In the genomic region with DNA sequence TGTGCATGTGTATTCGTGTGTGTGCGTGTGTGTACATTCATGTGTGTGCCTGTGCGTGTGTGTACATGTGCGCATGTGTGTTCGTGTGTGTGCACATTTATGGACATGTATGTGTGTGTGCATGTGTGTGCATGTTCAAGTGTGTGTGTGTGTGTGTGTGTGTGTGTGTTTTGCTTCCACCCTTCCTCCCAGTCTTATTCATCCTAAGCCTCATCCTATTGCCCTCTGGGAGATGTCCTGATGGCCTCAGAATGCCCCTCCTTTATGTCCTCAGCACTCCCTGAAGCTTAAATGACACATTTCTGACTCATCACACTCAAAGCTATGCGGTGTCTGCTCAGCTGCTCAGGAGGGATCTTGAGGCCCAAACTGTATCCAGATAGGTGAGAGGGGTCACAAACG, we compare ENCODE assay signal across 11 cellular contexts.
DNase-seq lines count a peak whose midpoint lies in the region; ATAC-seq, FAIRE-seq and TF ChIP-seq lines count a peak whose summit lies in the region.
"Had no signal": no experiment of that assay in that cellular context is flagged by ENCODE, and none has a peak within 500 bp of the region (broad histone marks: within the 10 kb centered on the region; RNA-seq: fewer than 3 reads in every experiment).

No MANE protein-coding gene starts in this region.

- TF ChIP-seq POLR2A in K562 (conservative IDR thresholded peaks at IDR 0.05), result no peak

- H3K27ac ChIP-seq in K562 (ENCODE audit: extremely low read depth, low read depth, low read length), result no peak overlapping the region

- H3K27me3 ChIP-seq in K562 (ENCODE audit: control insufficient read depth in 2 of 2, insufficient read depth in 2 of 2, low read length in 2 of 2), result peaks cover 49 to 64% of the 10 kb centered on the region in 2 experiments

- peaks cover 15% of the 10 kb centered on the region for H4K20me1 ChIP-seq in K562 (replicated peaks; ENCODE audit: control insufficient read depth, insufficient read depth, low read length)

- POLR2A ChIA-PET in K562 (lab: Yijun Ruan, JAX), result interaction anchor here (3.1 kb wide), 1 partner anchor 11 kb away, joined by 14 read pairs; no protein-coding TSS in a partner anchor

- no peak overlapping the region for H3K4me3 Mint-ChIP-seq in neural crest cell
- no peak overlapping the region for H3K4me3 Mint-ChIP-seq in activated naive CD4-positive, alpha-beta T cell treated with anti-CD3 and anti-CD28 coated beads for 36 hours

- H3K27ac Mint-ChIP-seq in neural crest cell (ENCODE audit: unreplicated experiment), result peak overlapping the region; percentile 52
- no peak overlapping the region for H3K27ac Mint-ChIP-seq in activated naive CD4-positive, alpha-beta T cell treated with anti-CD3 and anti-CD28 coated beads for 36 hours

- H2AFZ ChIP-seq in K562 (ENCODE audit: low read depth, low read length), result no peak overlapping the region

- peaks cover 19% of the 10 kb centered on the region for H3K4me1 Mint-ChIP-seq in neural crest cell
- H3K4me1 Mint-ChIP-seq in activated naive CD4-positive, alpha-beta T cell treated with anti-CD3 and anti-CD28 coated beads for 36 hours (ENCODE audit: low read depth), result no peaks in the 10 kb centered on the region

- no peak overlapping the region for H3K4me3 ChIP-seq in K562

- intact Hi-C loops in K562 (cut with micrococcal nuclease), result no loop called here
- intact Hi-C loops in activated naive CD4-positive, alpha-beta T cell treated with anti-CD3 and anti-CD28 coated beads for 36 hours (cut with micrococcal nuclease), result no loop called here

- H3K9me3 ChIP-seq in K562 (replicated peaks; ENCODE audit: control insufficient read depth, insufficient read depth, low read depth, low read length), result no peaks in the 10 kb centered on the region

- 12% methylated on average over 7 of the region's 7 CpGs for WGBS in K562 (ENCODE audit: insufficient coverage, low coverage, missing lambda C conversion rate)

- no peaks in the 10 kb centered on the region for H3K9me1 ChIP-seq in K562 (ENCODE audit: control insufficient read depth, insufficient read depth, low read length)

- CTCF ChIA-PET in K562 (lab: Yijun Ruan, JAX; ENCODE audit: low intra/inter-chr PET ratio), result no interaction called here
- CTCF ChIA-PET in activated naive CD4-positive, alpha-beta T cell treated with anti-CD3 and anti-CD28 coated beads for 36 hours (lab: Charles Lee), result interaction anchor here (0.6 to 4.7 kb wide), 2 partner anchors 10 to 77 kb away, joined by 3 to 20 read pairs; no protein-coding TSS in a partner anchor

- DNase-seq in DMS53 treated with DMSO at 0.1 percent for 48 hours (lab: John Stamatoyannopoulos, UW; ENCODE audit: unreplicated experiment) (peak; percentile 28), LHCN-M2 (ENCODE audit: low read depth) (peak; percentile 98), K562 (ENCODE audit: extremely low read depth in 1 of 4, low spot score in 3 of 4) (peak in 1 of 4 experiments; percentile 23), neural crest cell (ENCODE audit: low read depth, low spot score) (no peak), NCI-H446 treated with DMSO at 0.1 percent for 48 hours (lab: John Stamatoyannopoulos, UW) (no peak)
- no peak for DNase-seq in activated naive CD4-positive, alpha-beta T cell treated with anti-CD3 and anti-CD28 coated beads for 36 hours
- DNase-seq in NK-92 treated with Interleukin-12 subunit alpha and Interleukin-12 subunit beta, amount 100 ng/mL, for 24 hours (lab: John Stamatoyannopoulos, UW), result no peak
- DNase-seq: activated T-cell treated with anti-CD3 and anti-CD28 coated beads, Interleukin-2, amount 50 U/mL, for 48 hours; cortex of kidney; DMS 273 treated with DMSO at 0.1 percent for 48 hours had no signal

- TF ChIP-seq CTCF in K562 (IDR thresholded peaks at IDR 0.05 in 2 of 3, conservative IDR thresholded peaks at IDR 0.05 in 1 of 3; ENCODE audit: insufficient read depth in 2 of 3, low read depth in 1 of 3, low read length in 3 of 3) (no peak), neural crest cell (conservative IDR thresholded peaks at IDR 0.05) (no peak)

- no peaks in the 10 kb centered on the region for H3K36me3 Mint-ChIP-seq in neural crest cell (ENCODE audit: low read depth)
- no peaks in the 10 kb centered on the region for H3K36me3 Mint-ChIP-seq in activated naive CD4-positive, alpha-beta T cell treated with anti-CD3 and anti-CD28 coated beads for 36 hours (ENCODE audit: low read depth)

- no peak overlapping the region for H3K4me2 ChIP-seq in K562 (ENCODE audit: insufficient read depth, low read length)

- no peak for TF ChIP-seq RAD21 in K562 (CRISPR knock-in tag; conservative IDR thresholded peaks at IDR 0.05 in 1 of 2, IDR thresholded peaks at IDR 0.05 in 1 of 2)

- FAIRE-seq in K562 (lab: Jason Lieb, UNC), result peak; percentile 62

- H3K27me3 Mint-ChIP-seq in neural crest cell (ENCODE audit: low read depth), result no peaks in the 10 kb centered on the region
- H3K27me3 Mint-ChIP-seq in activated naive CD4-positive, alpha-beta T cell treated with anti-CD3 and anti-CD28 coated beads for 36 hours (ENCODE audit: low read depth), result no peaks in the 10 kb centered on the region

- no peak overlapping the region for H3K9ac ChIP-seq in K562 (ENCODE audit: insufficient read depth in 1 of 2, low read depth in 2 of 2, low read length in 2 of 2)

- peaks cover 0 to 7% of the 10 kb centered on the region in 2 experiments; a peak in 2 of 5 replicates for H3K4me1 ChIP-seq in K562 (replicated peaks in 1 of 2; ENCODE audit: control insufficient read depth in 2 of 2, insufficient read depth in 2 of 2, low read length in 2 of 2)

- TF ChIP-seq EP300 in K562 (IDR thresholded peaks at IDR 0.05; ENCODE audit: low read length), result no peak

- in situ Hi-C loops in K562 (cut with MboI), result no loop called here

- H3K79me2 ChIP-seq in K562 (ENCODE audit: control insufficient read depth, insufficient read depth, low read length), result no peaks in the 10 kb centered on the region

- H3K36me3 ChIP-seq in K562 (ENCODE audit: control insufficient read depth, insufficient read depth, low read length), result no peaks in the 10 kb centered on the region

- no peaks in the 10 kb centered on the region for H3K9me3 Mint-ChIP-seq in neural crest cell
- H3K9me3 Mint-ChIP-seq in activated naive CD4-positive, alpha-beta T cell treated with anti-CD3 and anti-CD28 coated beads for 36 hours, result no peaks in the 10 kb centered on the region

- BruUV-seq in K562 (replicated peaks; lab: Mats Ljungman, UMichigan), result no TSS peak

- ATAC-seq in K562, result no peak
- no peak for ATAC-seq in GM21786 (IDR thresholded peaks at IDR 0.05; ENCODE audit: unreplicated experiment)

TF ChIP-seq in K562, 482 proteins besides CTCF, POLR2A, EP300 and RAD21 (continues in another document):
- TF ChIP-seq EHMT2 (IDR thresholded peaks at IDR 0.05), result no peak
- TF ChIP-seq BRD9 (IDR thresholded peaks at IDR 0.05; ENCODE audit: low read depth, partially characterized antibody), result no peak
- TF ChIP-seq, protein P1, sequence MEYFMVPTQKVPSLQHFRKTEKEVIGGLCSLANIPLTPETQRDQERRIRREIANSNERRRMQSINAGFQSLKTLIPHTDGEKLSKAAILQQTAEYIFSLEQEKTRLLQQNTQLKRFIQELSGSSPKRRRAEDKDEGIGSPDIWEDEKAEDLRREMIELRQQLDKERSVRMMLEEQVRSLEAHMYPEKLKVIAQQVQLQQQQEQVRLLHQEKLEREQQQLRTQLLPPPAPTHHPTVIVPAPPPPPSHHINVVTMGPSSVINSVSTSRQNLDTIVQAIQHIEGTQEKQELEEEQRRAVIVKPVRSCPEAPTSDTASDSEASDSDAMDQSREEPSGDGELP (CRISPR knock-in tag; IDR thresholded peaks at IDR 0.05; ENCODE audit: borderline replicate concordance), result 0 out of 2 replicates have a peak, but pooled peaks have one; percentile 35
- no peak for TF ChIP-seq MAFG (tag; conservative IDR thresholded peaks at IDR 0.05)
- TF ChIP-seq, protein P2, sequence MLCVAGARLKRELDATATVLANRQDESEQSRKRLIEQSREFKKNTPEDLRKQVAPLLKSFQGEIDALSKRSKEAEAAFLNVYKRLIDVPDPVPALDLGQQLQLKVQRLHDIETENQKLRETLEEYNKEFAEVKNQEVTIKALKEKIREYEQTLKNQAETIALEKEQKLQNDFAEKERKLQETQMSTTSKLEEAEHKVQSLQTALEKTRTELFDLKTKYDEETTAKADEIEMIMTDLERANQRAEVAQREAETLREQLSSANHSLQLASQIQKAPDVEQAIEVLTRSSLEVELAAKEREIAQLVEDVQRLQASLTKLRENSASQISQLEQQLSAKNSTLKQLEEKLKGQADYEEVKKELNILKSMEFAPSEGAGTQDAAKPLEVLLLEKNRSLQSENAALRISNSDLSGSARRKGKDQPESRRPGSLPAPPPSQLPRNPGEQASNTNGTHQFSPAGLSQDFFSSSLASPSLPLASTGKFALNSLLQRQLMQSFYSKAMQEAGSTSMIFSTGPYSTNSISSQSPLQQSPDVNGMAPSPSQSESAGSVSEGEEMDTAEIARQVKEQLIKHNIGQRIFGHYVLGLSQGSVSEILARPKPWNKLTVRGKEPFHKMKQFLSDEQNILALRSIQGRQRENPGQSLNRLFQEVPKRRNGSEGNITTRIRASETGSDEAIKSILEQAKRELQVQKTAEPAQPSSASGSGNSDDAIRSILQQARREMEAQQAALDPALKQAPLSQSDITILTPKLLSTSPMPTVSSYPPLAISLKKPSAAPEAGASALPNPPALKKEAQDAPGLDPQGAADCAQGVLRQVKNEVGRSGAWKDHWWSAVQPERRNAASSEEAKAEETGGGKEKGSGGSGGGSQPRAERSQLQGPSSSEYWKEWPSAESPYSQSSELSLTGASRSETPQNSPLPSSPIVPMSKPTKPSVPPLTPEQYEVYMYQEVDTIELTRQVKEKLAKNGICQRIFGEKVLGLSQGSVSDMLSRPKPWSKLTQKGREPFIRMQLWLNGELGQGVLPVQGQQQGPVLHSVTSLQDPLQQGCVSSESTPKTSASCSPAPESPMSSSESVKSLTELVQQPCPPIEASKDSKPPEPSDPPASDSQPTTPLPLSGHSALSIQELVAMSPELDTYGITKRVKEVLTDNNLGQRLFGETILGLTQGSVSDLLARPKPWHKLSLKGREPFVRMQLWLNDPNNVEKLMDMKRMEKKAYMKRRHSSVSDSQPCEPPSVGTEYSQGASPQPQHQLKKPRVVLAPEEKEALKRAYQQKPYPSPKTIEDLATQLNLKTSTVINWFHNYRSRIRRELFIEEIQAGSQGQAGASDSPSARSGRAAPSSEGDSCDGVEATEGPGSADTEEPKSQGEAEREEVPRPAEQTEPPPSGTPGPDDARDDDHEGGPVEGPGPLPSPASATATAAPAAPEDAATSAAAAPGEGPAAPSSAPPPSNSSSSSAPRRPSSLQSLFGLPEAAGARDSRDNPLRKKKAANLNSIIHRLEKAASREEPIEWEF (CRISPR knock-in tag; IDR thresholded peaks at IDR 0.05), result no peak
- TF ChIP-seq FOSL1 (tag; conservative IDR thresholded peaks at IDR 0.05), result peak; percentile 84
- peak in 1 of 2 experiments; percentile 64; a peak in 1 of 4 replicates for TF ChIP-seq KDM1A (IDR thresholded peaks at IDR 0.05)

Comparison
In these comparisons a context has a peak if more than half of its experiments do, and no peak if none do; other contexts are left out.
1. DNase-seq: peak in DMS53 treated with DMSO at 0.1 percent for 48 hours (single experiment) and LHCN-M2 (single experiment); none in neural crest cell (single experiment), activated naive CD4-positive, alpha-beta T cell treated with anti-CD3 and anti-CD28 coated beads for 36 hours (single experiment), NK-92 treated with Interleukin-12 subunit alpha and Interleukin-12 subunit beta, amount 100 ng/mL, for 24 hours (single experiment) and NCI-H446 treated with DMSO at 0.1 percent for 48 hours (single experiment).